In genomic region chr16:12059216-12059769, GRCh38 we compare ENCODE assay signal across 14 cellular contexts.
DNase-seq lines count a peak whose midpoint lies in the region; ATAC-seq and TF ChIP-seq lines count a peak whose summit lies in the region.
"Had no signal": no experiment of that assay in that cellular context is flagged by ENCODE, and none has a peak within 500 bp of the region (broad histone marks: within the 10 kb centered on the region; RNA-seq: fewer than 3 reads in every experiment).

No MANE protein-coding gene starts in this region.

- H3K27ac ChIP-seq in testis (no peak overlapping the region), hepatocyte (no peak overlapping the region)

- no peaks in the 10 kb centered on the region for H3K36me3 ChIP-seq in testis (ENCODE audit: low read depth, missing control alignments)
- no peaks in the 10 kb centered on the region for H3K36me3 ChIP-seq in hepatocyte (replicated peaks; ENCODE audit: insufficient read depth, low read depth)

- H3K4me1 Mint-ChIP-seq in activated CD4-positive, alpha-beta T cell treated with anti-CD3 and anti-CD28 coated beads, Interleukin-2, amount 10 ng/mL, durations not matched to agents 24 days and 14 days = peaks cover 4% of the 10 kb centered on the region

- H3K4me2 ChIP-seq in hepatocyte = no peak overlapping the region

- no peak for TF ChIP-seq CTCF in testis (IDR thresholded peaks at IDR 0.05)
- TF ChIP-seq CTCF in hepatocyte (IDR thresholded peaks at IDR 0.05; ENCODE audit: poor library complexity) = no peak

- DNase-seq in activated CD4-positive, alpha-beta T cell treated with anti-CD3 and anti-CD28 coated beads, Interleukin-2, amount 10 ng/mL, durations not matched to agents 24 days and 14 days = no peak
- DNase-seq in activated CD4-positive, alpha-beta T cell treated with anti-CD3 and anti-CD28 coated beads, Interleukin-2, amount 50 U/mL, for 4 hours = no peak
- DNase-seq in M059J (ENCODE audit: low read depth) (peak; percentile 20), left ventricle myocardium superior (peak; percentile 59), testis (peak; percentile 72), Kasumi-1 (lab: John Stamatoyannopoulos, UW) (no peak), hepatocyte (ENCODE audit: low spot score) (no peak)
- DNase-seq: activated naive CD4-positive, alpha-beta T cell; central memory CD4-positive, alpha-beta T cell; HCEC 1CT; midbrain; NCI-H82 had no signal

- no peaks in the 10 kb centered on the region for H3K9me3 Mint-ChIP-seq in activated CD4-positive, alpha-beta T cell treated with anti-CD3 and anti-CD28 coated beads, Interleukin-2, amount 10 ng/mL, durations not matched to agents 24 days and 14 days

- H3K79me2 ChIP-seq in hepatocyte = no peaks in the 10 kb centered on the region

- H3K9me3 ChIP-seq in testis = no peaks in the 10 kb centered on the region
- H3K9me3 ChIP-seq in hepatocyte (ENCODE audit: low read depth) = no peaks in the 10 kb centered on the region
- H3K9me3 ChIP-seq: sigmoid colon had no signal

- H3K4me3 ChIP-seq in testis (no peak overlapping the region), hepatocyte (no peak overlapping the region)
- H3K4me3 ChIP-seq: sigmoid colon had no signal

- H3K4me1 ChIP-seq in testis (no peaks in the 10 kb centered on the region), hepatocyte (ENCODE audit: insufficient read depth) (peaks cover 3% of the 10 kb centered on the region)

- intact Hi-C loops in activated CD4-positive, alpha-beta T cell treated with anti-CD3 and anti-CD28 coated beads, Interleukin-2, amount 10 ng/mL, durations not matched to agents 24 days and 14 days (cut with micrococcal nuclease) = no loop called here
- intact Hi-C loops in left ventricle myocardium superior (cut with micrococcal nuclease) (no loop called here), testis (cut with DNase I; ENCODE audit: low total_unique reads) (no loop called here)

- no peak overlapping the region for H2AFZ ChIP-seq in hepatocyte

- peak overlapping the region; percentile 14 for H3K27ac Mint-ChIP-seq in activated CD4-positive, alpha-beta T cell treated with anti-CD3 and anti-CD28 coated beads, Interleukin-2, amount 10 ng/mL, durations not matched to agents 24 days and 14 days

- no peak for TF ChIP-seq POLR2A in testis (IDR thresholded peaks at IDR 0.05)

- H3K27me3 ChIP-seq in testis (no peaks in the 10 kb centered on the region), hepatocyte (no peaks in the 10 kb centered on the region)
- H3K27me3 ChIP-seq: sigmoid colon had no signal

- no peak overlapping the region for H3K4me3 Mint-ChIP-seq in activated CD4-positive, alpha-beta T cell treated with anti-CD3 and anti-CD28 coated beads, Interleukin-2, amount 10 ng/mL, durations not matched to agents 24 days and 14 days

- peak; percentile 38 for ATAC-seq in left ventricle myocardium superior
- ATAC-seq in GM18498 (IDR thresholded peaks at IDR 0.05; ENCODE audit: unreplicated experiment) = no peak

- no peaks in the 10 kb centered on the region for H3K9me2 ChIP-seq in hepatocyte (replicated peaks; ENCODE audit: insufficient read depth)

- no peaks in the 10 kb centered on the region for H3K36me3 Mint-ChIP-seq in activated CD4-positive, alpha-beta T cell treated with anti-CD3 and anti-CD28 coated beads, Interleukin-2, amount 10 ng/mL, durations not matched to agents 24 days and 14 days (ENCODE audit: low read depth)

- H3K27me3 Mint-ChIP-seq in activated CD4-positive, alpha-beta T cell treated with anti-CD3 and anti-CD28 coated beads, Interleukin-2, amount 10 ng/mL, durations not matched to agents 24 days and 14 days = no peaks in the 10 kb centered on the region

- no peaks in the 10 kb centered on the region for H4K20me1 ChIP-seq in hepatocyte (ENCODE audit: insufficient read depth, poor library complexity, severe bottlenecking)

- 38 to 83% methylated on average over 4 to 10 of the region's 10 CpGs for WGBS in testis, 2 donors
- 77% methylated on average over 10 of the region's 10 CpGs for WGBS in hepatocyte (ENCODE audit: low lambda C conversion rate, missing lambda C conversion rate)

Comparison
In these comparisons a context has a peak if more than half of its experiments do, and no peak if none do; other contexts are left out.
1. DNase-seq: peak in M059J (single experiment), left ventricle myocardium superior (single experiment) and testis (single experiment); none in activated CD4-positive, alpha-beta T cell treated with anti-CD3 and anti-CD28 coated beads, Interleukin-2, amount 10 ng/mL, durations not matched to agents 24 days and 14 days (single experiment), activated CD4-positive, alpha-beta T cell treated with anti-CD3 and anti-CD28 coated beads, Interleukin-2, amount 50 U/mL, for 4 hours (0 of 2), Kasumi-1 (0 of 2) and hepatocyte (single experiment).